29 cellular contexts compared by ENCODE assay signal in the genomic region with DNA sequence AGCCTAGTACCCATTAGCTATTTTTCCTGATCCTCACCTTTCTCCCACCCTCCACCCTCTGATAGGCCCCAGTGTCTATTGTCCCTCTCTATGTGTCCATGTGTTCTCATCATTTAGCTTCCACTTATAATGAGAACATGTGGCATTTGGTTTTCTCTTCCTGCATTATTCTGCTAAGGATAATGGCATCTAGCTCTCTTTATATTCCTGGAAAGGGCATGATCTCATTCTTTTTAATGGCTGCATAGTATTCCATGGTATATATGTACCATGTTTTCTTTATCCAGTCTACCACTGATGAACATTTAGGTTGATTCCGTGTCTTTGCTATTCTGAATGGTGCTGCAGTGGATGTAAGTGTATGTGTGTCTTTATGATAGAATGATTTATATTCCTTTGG.
"Had no signal": no experiment of that assay in that cellular context is flagged by ENCODE, and none has a peak within 500 bp of the region (broad histone marks: within the 10 kb centered on the region; RNA-seq: fewer than 3 reads in every experiment).

No MANE protein-coding gene starts in this region.

- H3K4me3 Mint-ChIP-seq: dendritic cell treated with granulocyte-macrophage colony-stimulating factor and Interleukin-4, amounts not matched to agents 40 ng/mL and 50 ng/mL, for 4 days; effector memory CD8-positive, alpha-beta T cell; endodermal cell had no signal

- H3K4me1 Mint-ChIP-seq: endodermal cell had no signal

- H3K9me3 Mint-ChIP-seq: effector memory CD8-positive, alpha-beta T cell; endodermal cell had no signal

- H3K9me3 ChIP-seq: esophagus muscularis mucosa, esophagus squamous epithelium, gastrocnemius medialis, gastroesophageal sphincter, heart left ventricle, heart right ventricle had no signal

- H3K4me1 ChIP-seq: esophagus muscularis mucosa, esophagus squamous epithelium, gastrocnemius medialis, gastroesophageal sphincter, heart left ventricle, heart right ventricle had no signal

- H3K4me2 ChIP-seq: hepatocyte had no signal

- DNase-seq: cortex of kidney; dermis blood vessel endothelial cell; dorsolateral prefrontal cortex; effector CD4-positive, alpha-beta T cell; effector CD8-positive, alpha-beta T cell; effector memory CD4-positive, alpha-beta T cell; effector memory CD8-positive, alpha-beta T cell; endodermal cell; erythroblast; esophagus squamous epithelium; foreskin fibroblast; foreskin keratinocyte; foreskin melanocyte; gastrocnemius medialis; glutamatergic neuron; head of caudate nucleus; heart left ventricle; heart right ventricle; hippocampal formation had no signal

- H3K36me3 ChIP-seq: esophagus muscularis mucosa, esophagus squamous epithelium, gastrocnemius medialis, gastroesophageal sphincter, heart left ventricle, heart right ventricle had no signal

- H3K4me3 ChIP-seq: coronary artery, dorsolateral prefrontal cortex, esophagus muscularis mucosa, esophagus squamous epithelium, gastrocnemius medialis, gastroesophageal sphincter, heart left ventricle, heart right ventricle, hepatocyte had no signal

- H3K79me2 ChIP-seq: hepatocyte had no signal

- H3K27me3 Mint-ChIP-seq: dendritic cell treated with granulocyte-macrophage colony-stimulating factor and Interleukin-4, amounts not matched to agents 40 ng/mL and 50 ng/mL, for 4 days had no signal

- H3K27me3 ChIP-seq: esophagus muscularis mucosa, esophagus squamous epithelium, foreskin keratinocyte, gastrocnemius medialis, gastroesophageal sphincter, heart left ventricle, heart right ventricle, hepatocyte had no signal

- H2AFZ ChIP-seq: hepatocyte had no signal

- FAIRE-seq: endometrium, endothelial cell of umbilical vein, frontal cortex had no signal

- H3K27ac Mint-ChIP-seq: dendritic cell treated with granulocyte-macrophage colony-stimulating factor and Interleukin-4, amounts not matched to agents 40 ng/mL and 50 ng/mL, for 4 days; effector memory CD8-positive, alpha-beta T cell; endodermal cell had no signal

- H3K27ac ChIP-seq: coronary artery, dorsolateral prefrontal cortex, epithelial cell of prostate, esophagus muscularis mucosa, esophagus squamous epithelium, foreskin keratinocyte, gastrocnemius medialis, gastroesophageal sphincter, heart left ventricle, heart right ventricle, hepatocyte had no signal

- ATAC-seq: effector memory CD8-positive, alpha-beta T cell; esophagus mucosa; foreskin keratinocyte; gastrocnemius medialis; gastroesophageal sphincter; heart left ventricle; heart right ventricle had no signal
